Comparison of ENCODE assay signal across 9 cellular contexts in genomic region chr16:85173981-85174751, GRCh38.
DNase-seq lines count a peak whose midpoint lies in the region; ATAC-seq, FAIRE-seq and TF ChIP-seq lines count a peak whose summit lies in the region.
"Had no signal": no experiment of that assay in that cellular context is flagged by ENCODE, and none has a peak within 500 bp of the region (broad histone marks: within the 10 kb centered on the region; RNA-seq: fewer than 3 reads in every experiment).

No MANE protein-coding gene starts in this region.

- no peak overlapping the region for H2AFZ ChIP-seq in Karpas-422 (ENCODE audit: low read length)

- H3K4me1 ChIP-seq in mucosa of descending colon (ENCODE audit: low read depth) (peaks cover 6% of the 10 kb centered on the region), Karpas-422 (ENCODE audit: low read length) (peaks cover 5% of the 10 kb centered on the region)

- H3K36me3 ChIP-seq in BJ (ENCODE audit: control insufficient read depth, insufficient read depth, low read length): peaks cover 1% of the 10 kb centered on the region
- H3K36me3 ChIP-seq in bronchial epithelial cell (ENCODE audit: control insufficient read depth, insufficient read depth, low read length): no peaks in the 10 kb centered on the region
- no peaks in the 10 kb centered on the region for H3K36me3 ChIP-seq in mucosa of descending colon (ENCODE audit: low read depth)
- H3K36me3 ChIP-seq in Karpas-422 (ENCODE audit: insufficient read depth, low read length): no peaks in the 10 kb centered on the region

- intact Hi-C loops in mucosa of descending colon (cut with DNase I, micrococcal nuclease): no loop called here

- no peaks in the 10 kb centered on the region for H3K9me3 ChIP-seq in mucosa of descending colon
- no peaks in the 10 kb centered on the region for H3K9me3 ChIP-seq in Karpas-422 (ENCODE audit: low read length)

- H3K27me3 ChIP-seq in BJ (ENCODE audit: control insufficient read depth, insufficient read depth, low read length): no peaks in the 10 kb centered on the region
- no peaks in the 10 kb centered on the region for H3K27me3 ChIP-seq in bronchial epithelial cell (ENCODE audit: control insufficient read depth, insufficient read depth, low read length)
- no peaks in the 10 kb centered on the region for H3K27me3 ChIP-seq in Karpas-422 (ENCODE audit: low read length)

- H4K20me1 ChIP-seq in Karpas-422 (ENCODE audit: insufficient read depth, low read depth, low read length): no peaks in the 10 kb centered on the region; the same call in 1 of the 2 replicates

- H3K27ac ChIP-seq in Karpas-422 (ENCODE audit: low read length): no peak overlapping the region

- peak; percentile 59 for DNase-seq in BJ (ENCODE audit: low read depth)
- peak; percentile 94 for DNase-seq in M059J (ENCODE audit: low read depth)
- peak; percentile 61 for DNase-seq in bronchial epithelial cell (ENCODE audit: low read depth)
- peak; percentile 40 to 57 (median 52) for DNase-seq in mucosa of descending colon
- DNase-seq in NCI-H1436 (lab: John Stamatoyannopoulos, UW): no peak
- no peak for DNase-seq in activated T-cell treated with anti-CD3 and anti-CD28 coated beads, Interleukin-2, amount 50 U/mL, for 48 hours
- no peak for DNase-seq in Karpas-422

- FAIRE-seq in bronchial epithelial cell (lab: Jason Lieb, UNC): no peak
- FAIRE-seq: TTC549 had no signal

- CTCF ChIA-PET in BJ (lab: Yijun Ruan, JAX): interaction anchor here (0.8 to 3.3 kb wide), 10 partner anchors 11 to 79 kb away, joined by 3 to 15 read pairs (median 5); no protein-coding TSS in a partner anchor

- H3K79me2 ChIP-seq in Karpas-422 (ENCODE audit: low read length): no peaks in the 10 kb centered on the region

- TF ChIP-seq CTCF in BJ (IDR thresholded peaks at IDR 0.05; ENCODE audit: insufficient read depth, low read depth, low read length) (no peak), bronchial epithelial cell (IDR thresholded peaks at IDR 0.05; ENCODE audit: insufficient read depth, low read length, severe bottlenecking) (no peak), mucosa of descending colon (IDR thresholded peaks at IDR 0.05) (no peak)

- peak; percentile 46 for ATAC-seq in mucosa of descending colon
- no peak for ATAC-seq in HG03342 (IDR thresholded peaks at IDR 0.05; ENCODE audit: unreplicated experiment)

- H3K4me2 ChIP-seq in Karpas-422 (ENCODE audit: low read depth, low read length, poor library complexity, severe bottlenecking): no peak overlapping the region

- no peaks in the 10 kb centered on the region for H3K9me2 ChIP-seq in Karpas-422 (replicated peaks; ENCODE audit: insufficient read depth, low read length)

- POLR2A ChIA-PET in BJ (lab: Charles Lee): interaction anchor here (0.6 kb wide), 3 partner anchors 23 to 523 kb away, joined by 3 read pairs; no protein-coding TSS in a partner anchor

- no peak overlapping the region for H3K9ac ChIP-seq in Karpas-422 (ENCODE audit: low read length)

- peak overlapping the region; percentile 23 for H3K4me3 ChIP-seq in BJ (ENCODE audit: low read depth, low read length)
- H3K4me3 ChIP-seq in bronchial epithelial cell (ENCODE audit: low read depth, low read length): no peak overlapping the region
- no peak overlapping the region for H3K4me3 ChIP-seq in mucosa of descending colon
- H3K4me3 ChIP-seq in Karpas-422 (ENCODE audit: low read length): no peak overlapping the region

Comparison
In these comparisons a context has a peak if more than half of its experiments do, and no peak if none do; other contexts are left out.
1. DNase-seq: peak in BJ (single experiment), M059J (single experiment), bronchial epithelial cell (single experiment) and mucosa of descending colon (3 of 3); none in NCI-H1436 (single experiment), activated T-cell treated with anti-CD3 and anti-CD28 coated beads, Interleukin-2, amount 50 U/mL, for 48 hours (0 of 2) and Karpas-422 (single experiment).